1 cellular context compared by ENCODE assay signal in the genomic region with DNA sequence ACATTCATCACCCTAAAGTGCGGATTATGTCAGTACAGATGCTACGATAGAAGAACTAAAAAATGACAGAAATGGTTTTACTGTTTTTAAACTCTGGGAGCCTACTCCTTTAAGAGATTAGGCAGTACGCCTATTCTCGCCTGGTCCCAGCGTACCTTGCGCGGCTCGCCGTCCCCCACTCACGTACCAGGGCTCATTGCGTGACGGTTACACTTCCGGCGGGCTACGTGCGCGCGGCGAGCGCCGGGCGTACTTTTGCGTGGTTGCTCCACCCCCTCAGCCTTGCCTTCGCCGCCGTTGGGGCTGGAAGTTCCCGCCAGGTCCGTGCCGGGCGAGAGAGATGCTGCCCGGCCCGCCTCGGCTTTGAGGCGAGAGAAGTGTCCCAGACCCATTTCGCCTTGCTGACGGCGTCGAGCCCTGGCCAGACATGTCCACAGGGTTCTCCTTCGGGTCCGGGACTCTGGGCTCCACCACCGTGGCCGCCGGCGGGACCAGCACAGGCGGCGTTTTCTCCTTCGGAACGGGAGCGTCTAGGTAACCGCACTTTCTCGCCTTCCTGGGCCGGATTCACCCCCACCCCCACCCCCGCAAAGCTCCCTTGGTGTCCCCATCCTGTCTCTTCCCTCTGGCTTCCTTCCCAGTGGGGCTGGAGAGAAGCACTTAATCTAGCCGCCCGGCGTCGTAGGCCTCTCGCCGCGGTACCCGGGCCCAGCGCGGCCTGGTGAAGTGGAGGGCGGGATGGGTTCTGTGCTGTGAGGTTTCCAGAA.
A peak's percentile ranks its signal among the peaks of the same experiment; 100 is the strongest.
TF ChIP-seq lines count a peak whose summit lies in the region.

NUP58 (plus strand) TSS at position 279 of the 767 bp plus-strand sequence; CDS start at position 428, 149 bp downstream.

TF ChIP-seq in GM12878, 131 proteins besides CTCF, POLR2A, EP300 and RAD21 (continued from another document):
- TF ChIP-seq E2F4 (IDR thresholded peaks at IDR 0.05; ENCODE audit: low read depth, low read length), result peak; percentile 63; the same call in 1 of the 2 replicates
- peak; percentile 88 for TF ChIP-seq CREB1 (IDR thresholded peaks at IDR 0.05; ENCODE audit: low read depth)
- TF ChIP-seq, protein P1, sequence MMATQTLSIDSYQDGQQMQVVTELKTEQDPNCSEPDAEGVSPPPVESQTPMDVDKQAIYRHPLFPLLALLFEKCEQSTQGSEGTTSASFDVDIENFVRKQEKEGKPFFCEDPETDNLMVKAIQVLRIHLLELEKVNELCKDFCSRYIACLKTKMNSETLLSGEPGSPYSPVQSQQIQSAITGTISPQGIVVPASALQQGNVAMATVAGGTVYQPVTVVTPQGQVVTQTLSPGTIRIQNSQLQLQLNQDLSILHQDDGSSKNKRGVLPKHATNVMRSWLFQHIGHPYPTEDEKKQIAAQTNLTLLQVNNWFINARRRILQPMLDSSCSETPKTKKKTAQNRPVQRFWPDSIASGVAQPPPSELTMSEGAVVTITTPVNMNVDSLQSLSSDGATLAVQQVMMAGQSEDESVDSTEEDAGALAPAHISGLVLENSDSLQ (IDR thresholded peaks at IDR 0.05), result 0 out of 2 replicates have a peak, but pooled peaks have one; percentile 23
- no peak for TF ChIP-seq YBX1 (IDR thresholded peaks at IDR 0.05)
- peak; percentile 80 for TF ChIP-seq RELA (IDR thresholded peaks at IDR 0.05; ENCODE audit: borderline replicate concordance, partially characterized antibody)
- TF ChIP-seq KDM1A (IDR thresholded peaks at IDR 0.05; ENCODE audit: borderline replicate concordance), result no peak
